ENCODE assay signal across 22 cellular contexts in genomic region chr2:11652141-11652540, GRCh38. TPM values are rescaled to one million over a fixed set of nuclear protein-coding genes. Genes with fewer than 3 reads are reported as not detected.
"Had no signal": no experiment of that assay in that cellular context is flagged by ENCODE, and none has a peak within 500 bp of the region (broad histone marks: within the 10 kb centered on the region; RNA-seq: fewer than 3 reads in every experiment).

No MANE protein-coding gene starts in this region.

- H3K4me3 Mint-ChIP-seq: activated CD4-positive, alpha-beta T cell treated with anti-CD3 and anti-CD28 coated beads, Interleukin-2, amount 10 ng/mL, durations not matched to agents 24 days and 14 days; activated naive CD4-positive, alpha-beta T cell treated with anti-CD3 and anti-CD28 coated beads, Interleukin-2, amount 50 U/mL, for 24 hours; activated T-cell treated with anti-CD3 and anti-CD28 coated beads, Interleukin-2, amount 50 U/mL, for 72 hours; T-cell had no signal

- H3K4me1 Mint-ChIP-seq: activated CD4-positive, alpha-beta T cell treated with anti-CD3 and anti-CD28 coated beads, Interleukin-2, amount 10 ng/mL, durations not matched to agents 24 days and 14 days; activated naive CD4-positive, alpha-beta T cell treated with anti-CD3 and anti-CD28 coated beads, Interleukin-2, amount 50 U/mL, for 24 hours; T-cell had no signal

- H3K27ac Mint-ChIP-seq: activated CD4-positive, alpha-beta T cell treated with anti-CD3 and anti-CD28 coated beads, Interleukin-2, amount 10 ng/mL, durations not matched to agents 24 days and 14 days; activated naive CD4-positive, alpha-beta T cell treated with anti-CD3 and anti-CD28 coated beads, Interleukin-2, amount 50 U/mL, for 24 hours; activated T-cell treated with anti-CD3 and anti-CD28 coated beads, Interleukin-2, amount 50 U/mL, for 72 hours; T-cell had no signal

- H3K9me3 Mint-ChIP-seq: activated CD4-positive, alpha-beta T cell treated with anti-CD3 and anti-CD28 coated beads, Interleukin-2, amount 10 ng/mL, durations not matched to agents 24 days and 14 days; activated naive CD4-positive, alpha-beta T cell treated with anti-CD3 and anti-CD28 coated beads, Interleukin-2, amount 50 U/mL, for 24 hours; activated T-cell treated with anti-CD3 and anti-CD28 coated beads, Interleukin-2, amount 50 U/mL, for 72 hours; T-cell had no signal

- DNase-seq: activated CD4-positive, alpha-beta T cell treated with anti-CD3 and anti-CD28 coated beads, Interleukin-2, amount 10 ng/mL, durations not matched to agents 24 days and 14 days; activated CD4-positive, alpha-beta T cell treated with anti-CD3 and anti-CD28 coated beads, Interleukin-2, amount 50 U/mL, for 48 hours; activated T-cell treated with anti-CD3 and anti-CD28 coated beads for 4 hours; activated T-cell treated with anti-CD3 and anti-CD28 coated beads, Interleukin-2, amount 50 U/mL, for 72 hours; MG63; MV-4-11; NCI-H1092 treated with DMSO at 0.1 percent for 48 hours; NCI-H1417 treated with DMSO at 0.1 percent for 48 hours; NCI-H1694; NCI-H2029; NCI-H2107; NCI-H2171 treated with DMSO at 0.1 percent for 48 hours; NCI-H345; NCI-H510A; NCI-H69; PC-9; SHP77 treated with DMSO at 0.1 percent for 48 hours; T-cell; T1000 had no signal

- H3K27ac ChIP-seq: PC-9 had no signal

- ATAC-seq: T-cell had no signal

RNA-seq across cellular contexts. Expression of gene NTSR2, which starts 17.9 kb away (rescaled TPM):
- total RNA-seq: activated CD4-positive, alpha-beta T cell treated with anti-CD3 and anti-CD28 coated beads, Interleukin-2, amount 10 ng/mL, durations not matched to agents 24 days and 14 days; activated CD8-positive, alpha-beta memory T cell treated with anti-CD3 and anti-CD28 coated beads for 36 hours; activated T-cell treated with anti-CD3 and anti-CD28 coated beads, Interleukin-2, amount 50 U/mL, for 72 hours; cardiac septum; PC-9; T-cell had no signal
